ENCODE assay signal across 9 cellular contexts in genomic region chr3:87088984-87089841, GRCh38.
A peak's percentile ranks its signal among the peaks of the same experiment; 100 is the strongest.
DNase-seq lines count a peak whose midpoint lies in the region; TF ChIP-seq lines count a peak whose summit lies in the region.
"Had no signal": no experiment of that assay in that cellular context is flagged by ENCODE, and none has a peak within 500 bp of the region (broad histone marks: within the 10 kb centered on the region; RNA-seq: fewer than 3 reads in every experiment).

No MANE protein-coding gene starts in this region.

- H3K4me1 ChIP-seq in adipocyte (ENCODE audit: control insufficient read depth, insufficient read depth, low read length), result peaks cover 13% of the 10 kb centered on the region
- H3K4me1 ChIP-seq in left ventricle myocardium inferior, result peaks cover 11% of the 10 kb centered on the region
- peaks cover 0 to 14% (median 3%) of the 10 kb centered on the region in 4 donors for H3K4me1 ChIP-seq in sigmoid colon
- H3K4me1 ChIP-seq in smooth muscle cell (ENCODE audit: low read depth), result no peaks in the 10 kb centered on the region

- TF ChIP-seq POLR2A in sigmoid colon (IDR thresholded peaks at IDR 0.05), result peak; percentile 39 to 44

- H3F3A ChIP-seq in smooth muscle cell (ENCODE audit: low read depth), result no peaks in the 10 kb centered on the region

- no peak for TF ChIP-seq EP300 in sigmoid colon (IDR thresholded peaks at IDR 0.05)

- H3K4me3 ChIP-seq in adipocyte (ENCODE audit: low read length), result peak overlapping the region; percentile 89
- H3K4me3 ChIP-seq in left ventricle myocardium inferior, result peak overlapping the region; percentile 70
- peak overlapping the region; percentile 57 to 73 (median 68) for H3K4me3 ChIP-seq in sigmoid colon
- no peak overlapping the region for H3K4me3 ChIP-seq in smooth muscle cell

- peak; percentile 18 for DNase-seq in DMS 273 (lab: John Stamatoyannopoulos, UW; ENCODE audit: unreplicated experiment)
- DNase-seq in DMS 273 treated with DMSO at 0.1 percent for 48 hours (lab: John Stamatoyannopoulos, UW), result no peak
- peak; percentile 48 for DNase-seq in H4 (ENCODE audit: low spot score)
- DNase-seq in NCI-H146 treated with DMSO at 0.1 percent for 48 hours (lab: John Stamatoyannopoulos, UW; ENCODE audit: unreplicated experiment), result peak; percentile 92
- peak; percentile 64 for DNase-seq in adipocyte (ENCODE audit: low read depth)
- DNase-seq in left ventricle myocardium inferior, result peak; percentile 44
- peak; percentile 89 for DNase-seq in sigmoid colon
- no peak for DNase-seq in smooth muscle cell (lab: John Stamatoyannopoulos, UW; ENCODE audit: unreplicated experiment)

- intact Hi-C loops in left ventricle myocardium inferior (cut with micrococcal nuclease), result no loop called here
- intact Hi-C loops in sigmoid colon (cut with DNase I), result loop anchor here (2.0 to 5.0 kb wide), 4 partner anchors 78 to 302 kb away; partner anchors contain the start of gene VGLL3

- H3K9ac ChIP-seq in adipocyte (ENCODE audit: low read length) (peak overlapping the region; percentile 93), smooth muscle cell (ENCODE audit: low read depth) (no peak overlapping the region)

- no peak overlapping the region for H3K4me2 ChIP-seq in smooth muscle cell

- no peaks in the 10 kb centered on the region for H4K20me1 ChIP-seq in smooth muscle cell (ENCODE audit: low read depth)

- no peaks in the 10 kb centered on the region for H3K79me2 ChIP-seq in smooth muscle cell (ENCODE audit: low read depth)

- no peaks in the 10 kb centered on the region for H3K9me3 ChIP-seq in adipocyte (ENCODE audit: control insufficient read depth, low read length)
- peaks cover 6% of the 10 kb centered on the region for H3K9me3 ChIP-seq in left ventricle myocardium inferior (replicated peaks)
- no peaks in the 10 kb centered on the region for H3K9me3 ChIP-seq in sigmoid colon
- H3K9me3 ChIP-seq in smooth muscle cell (replicated peaks; ENCODE audit: low read depth), result no peaks in the 10 kb centered on the region

- H3K27ac ChIP-seq in left ventricle myocardium inferior (replicated peaks), result peak overlapping the region; percentile 85
- H3K27ac ChIP-seq in sigmoid colon, result peak overlapping the region; percentile 74 to 88 (median 82)
- H3K27ac ChIP-seq in smooth muscle cell (ENCODE audit: low read depth), result no peak overlapping the region
- H3K27ac ChIP-seq: 22Rv1 had no signal

- H3K27me3 ChIP-seq in adipocyte (replicated peaks; ENCODE audit: control insufficient read depth, insufficient read depth, low read length), result no peaks in the 10 kb centered on the region
- H3K27me3 ChIP-seq in left ventricle myocardium inferior (ENCODE audit: low read depth), result peaks cover 10% of the 10 kb centered on the region
- H3K27me3 ChIP-seq in sigmoid colon, result no peaks in the 10 kb centered on the region
- no peaks in the 10 kb centered on the region for H3K27me3 ChIP-seq in smooth muscle cell (ENCODE audit: low read depth)

- TF ChIP-seq CTCF in left ventricle myocardium inferior (IDR thresholded peaks at IDR 0.05; ENCODE audit: borderline replicate concordance) (no peak), sigmoid colon (IDR thresholded peaks at IDR 0.05) (no peak), smooth muscle cell (IDR thresholded peaks at IDR 0.05; ENCODE audit: borderline replicate concordance, insufficient read depth, poor library complexity, severe bottlenecking) (no peak)

- H2AFZ ChIP-seq in smooth muscle cell (ENCODE audit: low read depth), result no peak overlapping the region

- WGBS in sigmoid colon, 2 donors, result 9 to 15% methylated on average over 41 of the region's 41 CpGs
- 96% methylated on average over 41 of the region's 41 CpGs for WGBS in smooth muscle cell (ENCODE audit: low lambda C conversion rate)

- no peaks in the 10 kb centered on the region for H3K36me3 ChIP-seq in adipocyte (ENCODE audit: control insufficient read depth, insufficient read depth, low read length, severe bottlenecking)
- H3K36me3 ChIP-seq in left ventricle myocardium inferior, result no peaks in the 10 kb centered on the region
- H3K36me3 ChIP-seq in sigmoid colon, result no peaks in the 10 kb centered on the region
- H3K36me3 ChIP-seq in smooth muscle cell (ENCODE audit: low read depth), result no peaks in the 10 kb centered on the region

Comparison
In these comparisons a context has a peak if more than half of its experiments do, and no peak if none do; other contexts are left out.
1. DNase-seq: peak in DMS 273 (single experiment), H4 (single experiment), NCI-H146 treated with DMSO at 0.1 percent for 48 hours (single experiment), adipocyte (single experiment), left ventricle myocardium inferior (single experiment) and sigmoid colon (single experiment); none in DMS 273 treated with DMSO at 0.1 percent for 48 hours (single experiment) and smooth muscle cell (single experiment).